In genomic region chr3:151426337-151426648, GRCh38 we compare ENCODE assay signal across 11 cellular contexts. TPM values are rescaled to one million over a fixed set of nuclear protein-coding genes. Genes with fewer than 3 reads are reported as not detected.
DNase-seq lines count a peak whose midpoint lies in the region; ATAC-seq lines count a peak whose summit lies in the region.
"Had no signal": no experiment of that assay in that cellular context is flagged by ENCODE, and none has a peak within 500 bp of the region (broad histone marks: within the 10 kb centered on the region; RNA-seq: fewer than 3 reads in every experiment).

No MANE protein-coding gene starts in this region.

- peak; percentile 72 for ATAC-seq in HG02642 (IDR thresholded peaks at IDR 0.05; ENCODE audit: poor library complexity, unreplicated experiment)
- ATAC-seq in naive thymus-derived CD4-positive, alpha-beta T cell = peak; percentile 27
- ATAC-seq: heart left ventricle had no signal

- DNase-seq in DMS 273 (lab: John Stamatoyannopoulos, UW; ENCODE audit: unreplicated experiment) (peak; percentile 47), DMS 273 treated with DMSO at 0.1 percent for 48 hours (lab: John Stamatoyannopoulos, UW) (no peak), NOMO-1 treated with DMSO at 0.1 percent for 48 hours (lab: John Stamatoyannopoulos, UW; ENCODE audit: unreplicated experiment) (peak; percentile 84), NCI-H187 (lab: John Stamatoyannopoulos, UW) (no peak), NCI-H1694 (lab: John Stamatoyannopoulos, UW) (no peak)
- no peak for DNase-seq in naive thymus-derived CD4-positive, alpha-beta T cell
- no peak for DNase-seq in activated CD4-positive, alpha-beta T cell treated with anti-CD3 and anti-CD28 coated beads, Interleukin-2, amount 10 ng/mL, durations not matched to agents 7 days and 5 days
- DNase-seq: heart left ventricle had no signal

- peaks cover 0 to 2% (median 0%) of the 10 kb centered on the region in 7 donors for H3K4me1 Mint-ChIP-seq in naive thymus-derived CD4-positive, alpha-beta T cell
- H3K4me1 Mint-ChIP-seq in activated CD4-positive, alpha-beta T cell treated with anti-CD3 and anti-CD28 coated beads, Interleukin-2, amount 10 ng/mL, durations not matched to agents 7 days and 5 days = no peaks in the 10 kb centered on the region

- H3K27ac ChIP-seq in naive thymus-derived CD4-positive, alpha-beta T cell (ENCODE audit: low read depth, low read length) = no peak overlapping the region
- H3K27ac ChIP-seq: heart left ventricle had no signal

- no peaks in the 10 kb centered on the region for H3K36me3 ChIP-seq in naive thymus-derived CD4-positive, alpha-beta T cell (ENCODE audit: control insufficient read depth in 2 of 3, insufficient read depth in 3 of 3, low read length in 3 of 3)
- H3K36me3 ChIP-seq: heart left ventricle had no signal

- peaks cover 0 to 4% (median 0%) of the 10 kb centered on the region in 5 donors for H3K36me3 Mint-ChIP-seq in naive thymus-derived CD4-positive, alpha-beta T cell
- no peaks in the 10 kb centered on the region for H3K36me3 Mint-ChIP-seq in activated CD4-positive, alpha-beta T cell treated with anti-CD3 and anti-CD28 coated beads, Interleukin-2, amount 10 ng/mL, durations not matched to agents 7 days and 5 days (ENCODE audit: low read depth)

- no peak overlapping the region for H3K27ac Mint-ChIP-seq in naive thymus-derived CD4-positive, alpha-beta T cell
- H3K27ac Mint-ChIP-seq in activated CD4-positive, alpha-beta T cell treated with anti-CD3 and anti-CD28 coated beads, Interleukin-2, amount 10 ng/mL, durations not matched to agents 7 days and 5 days = no peak overlapping the region

- intact Hi-C loops in naive thymus-derived CD4-positive, alpha-beta T cell (cut with micrococcal nuclease) = no loop called here

- H3K27me3 Mint-ChIP-seq in naive thymus-derived CD4-positive, alpha-beta T cell = peaks cover 4 to 9% (median 4%) of the 10 kb centered on the region in 5 donors
- peaks cover 5% of the 10 kb centered on the region for H3K27me3 Mint-ChIP-seq in activated CD4-positive, alpha-beta T cell treated with anti-CD3 and anti-CD28 coated beads, Interleukin-2, amount 10 ng/mL, durations not matched to agents 7 days and 5 days

- CTCF ChIA-PET in naive thymus-derived CD4-positive, alpha-beta T cell (lab: Charles Lee) = no interaction called here
- CTCF ChIA-PET in activated CD4-positive, alpha-beta T cell treated with anti-CD3 and anti-CD28 coated beads, Interleukin-2, amount 10 ng/mL, durations not matched to agents 7 days and 5 days (lab: Charles Lee) = interaction anchor here (0.6 to 1.1 kb wide), 2 partner anchors 9 to 18 kb away, joined by 3 to 4 read pairs; no protein-coding TSS in a partner anchor

- H3K9me3 ChIP-seq in naive thymus-derived CD4-positive, alpha-beta T cell (ENCODE audit: control insufficient read depth in 2 of 3, low read length in 3 of 3) = no peaks in the 10 kb centered on the region
- H3K9me3 ChIP-seq: heart left ventricle had no signal

- peaks cover 0 to 10% (median 0%) of the 10 kb centered on the region in 11 donors for H3K9me3 Mint-ChIP-seq in naive thymus-derived CD4-positive, alpha-beta T cell
- no peaks in the 10 kb centered on the region for H3K9me3 Mint-ChIP-seq in activated CD4-positive, alpha-beta T cell treated with anti-CD3 and anti-CD28 coated beads, Interleukin-2, amount 10 ng/mL, durations not matched to agents 7 days and 5 days

- H3K4me1 ChIP-seq in naive thymus-derived CD4-positive, alpha-beta T cell (ENCODE audit: control insufficient read depth in 2 of 2, insufficient read depth in 2 of 2, low read length in 2 of 2) = no peaks in the 10 kb centered on the region

- no peaks in the 10 kb centered on the region for H3K27me3 ChIP-seq in naive thymus-derived CD4-positive, alpha-beta T cell (ENCODE audit: control insufficient read depth in 2 of 2, insufficient read depth in 2 of 2, low read length in 2 of 2)
- H3K27me3 ChIP-seq: heart left ventricle had no signal

- H3K4me3 Mint-ChIP-seq in naive thymus-derived CD4-positive, alpha-beta T cell = no peak overlapping the region
- no peak overlapping the region for H3K4me3 Mint-ChIP-seq in activated CD4-positive, alpha-beta T cell treated with anti-CD3 and anti-CD28 coated beads, Interleukin-2, amount 10 ng/mL, durations not matched to agents 7 days and 5 days

- POLR2A ChIA-PET in naive thymus-derived CD4-positive, alpha-beta T cell (lab: Charles Lee) = no interaction called here
- POLR2A ChIA-PET in activated CD4-positive, alpha-beta T cell treated with anti-CD3 and anti-CD28 coated beads, Interleukin-2, amount 10 ng/mL, durations not matched to agents 7 days and 5 days (lab: Charles Lee) = no interaction called here

- no peak overlapping the region for H3K4me3 ChIP-seq in naive thymus-derived CD4-positive, alpha-beta T cell (ENCODE audit: low read length)
- H3K4me3 ChIP-seq: heart left ventricle had no signal

RNA-seq across cellular contexts. Expression of gene IGSF10, which starts 34.6 kb away (rescaled TPM):
- 1 to 10 TPM in 1 of 5 experiments, not detected in 4; 2.8 TPM for total RNA-seq in naive thymus-derived CD4-positive, alpha-beta T cell
- polyA plus RNA-seq in naive thymus-derived CD4-positive, alpha-beta T cell = not detected
- total RNA-seq in activated CD4-positive, alpha-beta T cell treated with anti-CD3 and anti-CD28 coated beads, Interleukin-2, amount 10 ng/mL, durations not matched to agents 7 days and 5 days = not detected

RNA-seq across cellular contexts. Expression of gene P2RY12, which starts 41.7 kb away (rescaled TPM):
- total RNA-seq in naive thymus-derived CD4-positive, alpha-beta T cell = under 1 TPM in 1 of 5 experiments, not detected in 4; 0.39 TPM
- polyA plus RNA-seq in naive thymus-derived CD4-positive, alpha-beta T cell = not detected
- not detected for total RNA-seq in activated CD4-positive, alpha-beta T cell treated with anti-CD3 and anti-CD28 coated beads, Interleukin-2, amount 10 ng/mL, durations not matched to agents 7 days and 5 days
- total RNA-seq: A172, renal cortical epithelial cell had no signal

Comparison
In these comparisons a context has a peak if more than half of its experiments do, and no peak if none do; other contexts are left out.
1. DNase-seq: peak in DMS 273 (single experiment) and NOMO-1 treated with DMSO at 0.1 percent for 48 hours (single experiment); none in DMS 273 treated with DMSO at 0.1 percent for 48 hours (single experiment), naive thymus-derived CD4-positive, alpha-beta T cell (0 of 9), NCI-H187 (0 of 2), activated CD4-positive, alpha-beta T cell treated with anti-CD3 and anti-CD28 coated beads, Interleukin-2, amount 10 ng/mL, durations not matched to agents 7 days and 5 days (single experiment) and NCI-H1694 (single experiment).